10 cellular contexts compared by ENCODE assay signal in genomic region chr9:117704597-117704996, GRCh38. TPM values are rescaled to one million over a fixed set of nuclear protein-coding genes. Genes with fewer than 3 reads are reported as not detected.
DNase-seq lines count a peak whose midpoint lies in the region; ATAC-seq and TF ChIP-seq lines count a peak whose summit lies in the region.
"Had no signal": no experiment of that assay in that cellular context is flagged by ENCODE, and none has a peak within 500 bp of the region (broad histone marks: within the 10 kb centered on the region; RNA-seq: fewer than 3 reads in every experiment).

No MANE protein-coding gene starts in this region.

- DNase-seq in Right ventricle myocardium superior (no peak), left cardiac atrium (no peak), caudate nucleus (lab: John Stamatoyannopoulos, UW) (no peak), vagina (ENCODE audit: extremely low spot score in 2 of 2) (no peak), RKO (ENCODE audit: low spot score) (no peak)
- no peak for DNase-seq in activated T-cell treated with anti-CD3 and anti-CD28 coated beads, Interleukin-2, amount 50 U/mL, for 48 hours
- DNase-seq: NCI-H345 had no signal

- H3K4me3 ChIP-seq in mucosa of stomach (ENCODE audit: low read length): no peak overlapping the region
- peak overlapping the region; percentile 33 to 45 for H3K4me3 ChIP-seq in vagina

- peak overlapping the region; percentile 24 for H3K9ac ChIP-seq in mucosa of stomach (ENCODE audit: low read length)

- H3K9me3 ChIP-seq in mucosa of stomach (ENCODE audit: control insufficient read depth, low read length): no peaks in the 10 kb centered on the region
- no peaks in the 10 kb centered on the region for H3K9me3 ChIP-seq in vagina

- peak overlapping the region; percentile 94 for H3K27ac ChIP-seq in caudate nucleus (ENCODE audit: low read depth, low read length)
- peak overlapping the region; percentile 73 for H3K27ac ChIP-seq in vagina

- no peaks in the 10 kb centered on the region for H3K4me1 ChIP-seq in mucosa of stomach (ENCODE audit: control insufficient read depth, insufficient read depth, low read length)
- peaks cover 7% of the 10 kb centered on the region for H3K4me1 ChIP-seq in vagina

- TF ChIP-seq POLR2A in vagina (IDR thresholded peaks at IDR 0.05): no peak

- H3K27me3 ChIP-seq in mucosa of stomach (ENCODE audit: control insufficient read depth, insufficient read depth, low read length) (no peaks in the 10 kb centered on the region), vagina (no peaks in the 10 kb centered on the region)

- ATAC-seq in Right ventricle myocardium superior (ENCODE audit: poor library complexity): peak; percentile 38
- no peak for ATAC-seq in left cardiac atrium
- no peak for ATAC-seq in GM21360 (IDR thresholded peaks at IDR 0.05; ENCODE audit: unreplicated experiment)

- TF ChIP-seq CTCF in vagina (IDR thresholded peaks at IDR 0.05): no peak

- intact Hi-C loops in Right ventricle myocardium superior (cut with DNase I) (no loop called here), left cardiac atrium (cut with DNase I) (loop anchor here in 1 of 2 donors (10.0 kb wide), 1 partner anchor 70 kb away; no protein-coding TSS in a partner anchor), vagina (cut with DNase I) (no loop called here)

- H3K36me3 ChIP-seq in mucosa of stomach (ENCODE audit: control insufficient read depth, insufficient read depth, low read length) (no peaks in the 10 kb centered on the region), vagina (no peaks in the 10 kb centered on the region)

RNA-seq across cellular contexts. Expression of gene TLR4, which starts 0.4 kb away (rescaled TPM):
- total RNA-seq in Right ventricle myocardium superior (15.6 TPM), left cardiac atrium (10 to 100 TPM; 19.8 to 22.6 TPM), vagina (9.3 TPM)
- total RNA-seq: activated T-helper 2 cell treated with anti-CD3 and anti-CD28 coated beads, Interferon-gamma antibody, Interleukin-2, Interleukin-4, amounts not matched to agents 10 μg/mL and 5 μg/mL and 100 μg/mL, durations not matched to agents 14 hours and 24 hours and 36 hours had no signal
